17 cellular contexts compared by ENCODE assay signal in genomic region chr6:168608113-168608400, GRCh38.
DNase-seq lines count a peak whose midpoint lies in the region; ATAC-seq and TF ChIP-seq lines count a peak whose summit lies in the region.
"Had no signal": no experiment of that assay in that cellular context is flagged by ENCODE, and none has a peak within 500 bp of the region (broad histone marks: within the 10 kb centered on the region; RNA-seq: fewer than 3 reads in every experiment).

No MANE protein-coding gene starts in this region.

- H3K27ac Mint-ChIP-seq in neural crest cell (ENCODE audit: unreplicated experiment), result peak overlapping the region; percentile 35
- H3K27ac Mint-ChIP-seq: B cell; CD4-positive, alpha-beta T cell had no signal

- H3K4me3 ChIP-seq in RWPE2 (ENCODE audit: severe bottlenecking) (no peak overlapping the region), uterus (no peak overlapping the region), MG63 (no peak overlapping the region)
- H3K4me3 ChIP-seq: A549, HAP-1 had no signal

- no peaks in the 10 kb centered on the region for H3K36me3 Mint-ChIP-seq in neural crest cell (ENCODE audit: low read depth)

- peaks cover 28% of the 10 kb centered on the region for H3K4me1 ChIP-seq in RWPE2 (ENCODE audit: insufficient read depth, poor library complexity, severe bottlenecking)
- H3K4me1 ChIP-seq in foreskin keratinocyte, result peaks cover 22% of the 10 kb centered on the region
- H3K4me1 ChIP-seq in uterus, result peaks cover 0 to 3% of the 10 kb centered on the region in 2 donors
- H3K4me1 ChIP-seq: A549, HAP-1 had no signal

- H3K9me3 ChIP-seq in RWPE2 (ENCODE audit: severe bottlenecking) (no peaks in the 10 kb centered on the region), uterus (no peaks in the 10 kb centered on the region), MG63 (no peaks in the 10 kb centered on the region)
- H3K9me3 ChIP-seq: A549, Caco-2, HAP-1 had no signal

- H3K9me3 Mint-ChIP-seq in neural crest cell, result no peaks in the 10 kb centered on the region
- H3K9me3 Mint-ChIP-seq: CD4-positive, alpha-beta T cell had no signal

- no peak for DNase-seq in RWPE2 (ENCODE audit: low spot score)
- no peak for DNase-seq in foreskin keratinocyte
- no peak for DNase-seq in neural crest cell (ENCODE audit: low read depth, low spot score)
- no peak for DNase-seq in uterus
- no peak for DNase-seq in SK-N-DZ (ENCODE audit: low spot score)
- no peak for DNase-seq in MG63
- DNase-seq in NCI-H510A (lab: John Stamatoyannopoulos, UW), result no peak
- DNase-seq: Caco-2; CD4-positive, alpha-beta T cell; DMS 273 treated with DMSO at 0.1 percent for 48 hours; MM.1S; NCI-H1048; NCI-H1417 treated with DMSO at 0.1 percent for 48 hours; NK-92 treated with Interleukin-12 subunit alpha and Interleukin-12 subunit beta, amount 100 ng/mL, for 24 hours had no signal

- TF ChIP-seq POLR2A in uterus (IDR thresholded peaks at IDR 0.05), result no peak

- TF ChIP-seq CTCF in RWPE2 (IDR thresholded peaks at IDR 0.05; ENCODE audit: poor library complexity, severe bottlenecking) (no peak), foreskin keratinocyte (conservative IDR thresholded peaks at IDR 0.05) (no peak), neural crest cell (conservative IDR thresholded peaks at IDR 0.05) (no peak), uterus (IDR thresholded peaks at IDR 0.05) (no peak)

- no peaks in the 10 kb centered on the region for H3K36me3 ChIP-seq in RWPE2 (ENCODE audit: low read depth)
- H3K36me3 ChIP-seq in uterus, result no peaks in the 10 kb centered on the region
- no peaks in the 10 kb centered on the region for H3K36me3 ChIP-seq in MG63
- H3K36me3 ChIP-seq: HAP-1 had no signal

- no peak for ATAC-seq in RWPE2 (ENCODE audit: low read depth)
- ATAC-seq in foreskin keratinocyte, result no peak
- ATAC-seq: A549 had no signal

- H3K4me3 Mint-ChIP-seq in neural crest cell, result no peak overlapping the region
- H3K4me3 Mint-ChIP-seq: B cell; CD4-positive, alpha-beta T cell had no signal

- intact Hi-C loops in uterus (cut with DNase I; ENCODE audit: low total_unique reads), result no loop called here

- no peaks in the 10 kb centered on the region for H3K27me3 Mint-ChIP-seq in neural crest cell (ENCODE audit: low read depth)
- H3K27me3 Mint-ChIP-seq: B cell had no signal

- no peaks in the 10 kb centered on the region for H3K27me3 ChIP-seq in RWPE2 (ENCODE audit: insufficient read depth, poor library complexity, severe bottlenecking)
- H3K27me3 ChIP-seq in foreskin keratinocyte, result no peaks in the 10 kb centered on the region
- H3K27me3 ChIP-seq in uterus, result no peaks in the 10 kb centered on the region
- no peaks in the 10 kb centered on the region for H3K27me3 ChIP-seq in MG63

- H3K4me1 Mint-ChIP-seq in neural crest cell, result peaks cover 16% of the 10 kb centered on the region
- H3K4me1 Mint-ChIP-seq: B cell had no signal

- H3K27ac ChIP-seq in RWPE2 (ENCODE audit: poor library complexity, severe bottlenecking), result peak overlapping the region; percentile 88
- H3K27ac ChIP-seq in foreskin keratinocyte, result peak overlapping the region; percentile 93
- H3K27ac ChIP-seq in uterus, result peak overlapping the region; percentile 78 to 82
- H3K27ac ChIP-seq: A549 had no signal
